ENCODE assay signal across 11 cellular contexts in the genomic region with DNA sequence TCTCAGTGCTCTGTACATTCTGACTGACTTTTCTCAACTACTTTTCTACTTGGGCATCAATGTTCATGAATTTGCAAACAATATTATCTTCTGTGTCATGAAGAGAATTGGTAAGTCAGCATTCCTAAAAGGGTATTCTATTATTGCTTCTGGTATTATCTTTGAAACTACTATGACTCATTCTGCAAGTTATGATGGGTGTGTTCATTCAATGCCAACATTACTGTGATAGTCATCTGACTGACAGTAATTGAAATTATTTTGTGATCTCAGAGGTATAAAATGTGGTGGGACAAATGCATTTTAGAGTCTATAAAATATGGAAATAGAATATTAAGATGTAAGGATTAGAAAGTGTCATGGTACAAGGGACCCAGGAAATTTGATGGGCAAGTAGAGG.
"Had no signal": no experiment of that assay in that cellular context is flagged by ENCODE, and none has a peak within 500 bp of the region (broad histone marks: within the 10 kb centered on the region; RNA-seq: fewer than 3 reads in every experiment).

No MANE protein-coding gene starts in this region.

- H2AFZ ChIP-seq: hepatocyte had no signal

- H3K27ac ChIP-seq: brain microvascular endothelial cell, hepatocyte, psoas muscle, spleen had no signal

- H3K36me3 ChIP-seq: brain microvascular endothelial cell, spleen had no signal

- H3K9me3 ChIP-seq: psoas muscle had no signal

- ATAC-seq: effector memory CD8-positive, alpha-beta T cell; psoas muscle; sciatic nerve had no signal

- H3K4me2 ChIP-seq: hepatocyte had no signal

- DNase-seq: activated CD4-positive, CD25-positive, alpha-beta regulatory T cell treated with anti-CD3 and anti-CD28 coated beads, Interleukin-2, amount 50 U/mL, for 72 hours; activated naive CD8-positive, alpha-beta T cell treated with anti-CD3 and anti-CD28 coated beads, Interleukin-2, amount 10 ng/mL, durations not matched to agents 7 days and 5 days; brain microvascular endothelial cell; dermis blood vessel endothelial cell; effector memory CD8-positive, alpha-beta T cell; erythroblast; psoas muscle; spleen; T-helper 9 cell had no signal

- H3K27me3 ChIP-seq: brain microvascular endothelial cell, hepatocyte, spleen had no signal

- H3K79me2 ChIP-seq: hepatocyte had no signal

- H3K4me1 ChIP-seq: psoas muscle, spleen had no signal

- H3K4me3 ChIP-seq: hepatocyte, psoas muscle, spleen had no signal
